In the genomic region with DNA sequence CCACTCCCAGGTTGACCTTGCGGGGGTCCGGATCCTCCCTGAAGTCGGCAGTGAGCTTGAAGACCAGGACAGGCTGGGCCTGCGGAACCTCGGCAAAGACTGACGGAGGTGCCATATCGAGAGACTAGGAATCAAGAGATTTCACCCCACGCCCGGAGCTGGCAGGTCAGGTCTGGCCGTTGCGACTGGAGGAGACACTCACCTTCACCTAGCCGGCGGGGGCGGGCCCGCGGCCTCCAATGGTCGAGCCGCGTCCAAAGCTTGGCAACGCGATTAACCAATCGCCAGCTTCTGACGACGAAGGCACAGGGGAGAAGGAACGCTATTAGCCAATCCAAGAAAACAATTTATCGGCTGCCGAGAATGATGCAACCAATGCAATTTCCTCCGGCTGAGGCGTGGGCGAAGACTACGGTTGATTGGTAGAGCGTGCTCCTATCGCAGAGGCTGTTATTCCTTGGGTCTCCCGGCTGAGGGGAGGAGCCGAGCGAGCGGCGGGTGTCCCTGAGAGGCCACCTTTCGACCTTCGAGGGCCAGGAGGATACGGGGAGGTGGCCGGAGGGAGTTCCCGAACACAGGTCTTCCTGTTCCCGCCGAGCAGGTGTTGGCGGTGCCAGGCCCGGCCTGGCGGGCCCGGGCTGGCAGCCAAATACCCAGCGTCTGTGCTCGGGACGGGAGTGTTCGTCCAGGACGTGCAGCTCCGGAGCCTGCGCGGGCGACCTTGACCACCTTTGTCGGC, we compare ENCODE assay signal across 8 cellular contexts. TPM values are rescaled to one million over a fixed set of nuclear protein-coding genes. Genes with fewer than 3 reads are reported as not detected.
A peak's percentile ranks its signal among the peaks of the same experiment; 100 is the strongest.
DNase-seq lines count a peak whose midpoint lies in the region; ATAC-seq lines count a peak whose summit lies in the region.

Gene GOT1, minus strand, starts transcription at position 174 of the 739 bp plus-strand sequence. Its CDS starts 59 bp downstream, at position 115.

- peak within 1 kb of the TSS; percentile 81 for H3K4me3 ChIP-seq in effector memory CD4-positive, alpha-beta T cell (ENCODE audit: insufficient read depth, low read depth, low read length, poor library complexity, severe bottlenecking)

- peak; percentile 93 for ATAC-seq in GM21360 (IDR thresholded peaks at IDR 0.05; ENCODE audit: unreplicated experiment)

- H3K9me3 ChIP-seq in effector memory CD4-positive, alpha-beta T cell (ENCODE audit: control insufficient read depth, low read length): no peaks in the 10 kb centered on the region

- H3K27ac ChIP-seq in effector memory CD4-positive, alpha-beta T cell (ENCODE audit: insufficient read depth, low read length, poor library complexity, severe bottlenecking): peak within 1 kb of the TSS; percentile 80

- H3K36me3 ChIP-seq in effector memory CD4-positive, alpha-beta T cell (ENCODE audit: control insufficient read depth, insufficient read depth, low read length): no peaks in the 10 kb centered on the region

- peaks cover 16% of the 10 kb centered on the region for H3K4me1 ChIP-seq in effector memory CD4-positive, alpha-beta T cell (ENCODE audit: control insufficient read depth, insufficient read depth, low read length, poor library complexity, severe bottlenecking)

- no peaks in the 10 kb centered on the region for H3K27me3 ChIP-seq in effector memory CD4-positive, alpha-beta T cell (replicated peaks; ENCODE audit: control insufficient read depth, insufficient read depth, low read length, poor library complexity, severe bottlenecking)

- DNase-seq in COLO668 (lab: John Stamatoyannopoulos, UW; ENCODE audit: unreplicated experiment) (peak; percentile 98), HT1080 (ENCODE audit: low read depth) (peak; percentile 99), NOMO-1 treated with DMSO at 0.1 percent for 48 hours (lab: John Stamatoyannopoulos, UW; ENCODE audit: unreplicated experiment) (peak; percentile 99), lung microvascular endothelial cell (ENCODE audit: low read depth in 2 of 2) (peak; percentile 99)
- peak; percentile 88 to 92 for DNase-seq in activated CD8-positive, alpha-beta memory T cell treated with anti-CD3 and anti-CD28 coated beads for 4 hours (ENCODE audit: low read depth in 2 of 2)
- DNase-seq in effector memory CD4-positive, alpha-beta T cell: peak; percentile 86 to 92 (median 90)
- DNase-seq in stimulated activated CD4-positive, alpha-beta T cell treated with anti-CD3 and anti-CD28 coated beads, TNF-alpha, amount 100 ng/mL, for 48 hours (ENCODE audit: low read depth in 3 of 3): peak; percentile 91 to 94 (median 94)

RNA-seq across cellular contexts. Expression of gene GOT1, which starts in this region (rescaled TPM):
- 33.9 and 43.9 TPM in 2 replicates for total RNA-seq in HT1080 (2014; rRNA removed; shearing (Covaris generic))
- polyA plus RNA-seq in HT1080 (2015; cell fraction: cytosol; rRNA removed): 69.3 and 70.0 TPM in 2 replicates
- polyA plus RNA-seq in HT1080 (2015; cell fraction: nucleus; rRNA removed): 67.3 and 81.7 TPM in 2 replicates
- 15.5 and 22.2 TPM in 2 replicates for total RNA-seq in lung microvascular endothelial cell

Comparison
In these comparisons a context has a peak if more than half of its experiments do, and no peak if none do; other contexts are left out.
1. Peak in every context shown above with its lines: DNase-seq, ATAC-seq, H3K4me3 ChIP-seq and H3K27ac ChIP-seq.